In genomic region chr17:66567234-66568170, GRCh38 we compare ENCODE assay signal across 8 cellular contexts.
DNase-seq lines count a peak whose midpoint lies in the region; ATAC-seq, FAIRE-seq and TF ChIP-seq lines count a peak whose summit lies in the region.

No MANE protein-coding gene starts in this region.

- H3K36me3 ChIP-seq in Caco-2 (ENCODE audit: control insufficient read depth, insufficient read depth, low read length): no peaks in the 10 kb centered on the region
- H3K36me3 ChIP-seq in astrocyte (ENCODE audit: insufficient read depth, low read length): no peaks in the 10 kb centered on the region
- no peaks in the 10 kb centered on the region for H3K36me3 ChIP-seq in smooth muscle cell (ENCODE audit: low read depth)

- no TSS peak for BruUV-seq in Caco-2 (replicated peaks; lab: Mats Ljungman, UMichigan)

- H3K27me3 ChIP-seq in Caco-2 (replicated peaks; ENCODE audit: control insufficient read depth, insufficient read depth, low read length): no peaks in the 10 kb centered on the region
- no peaks in the 10 kb centered on the region for H3K27me3 ChIP-seq in astrocyte (ENCODE audit: insufficient read depth, low read length)
- H3K27me3 ChIP-seq in smooth muscle cell (ENCODE audit: low read depth): no peaks in the 10 kb centered on the region

- H3K27me3 Mint-ChIP-seq in Caco-2 (ENCODE audit: insufficient read depth, unreplicated experiment) (no peaks in the 10 kb centered on the region), T-helper 17 cell (no peaks in the 10 kb centered on the region), astrocyte (ENCODE audit: low read depth, unreplicated experiment) (no peaks in the 10 kb centered on the region)

- H2AFZ ChIP-seq in astrocyte (ENCODE audit: low read depth, low read length) (peak overlapping the region; percentile 3), smooth muscle cell (ENCODE audit: low read depth) (no peak overlapping the region)

- no peaks in the 10 kb centered on the region for H3F3A ChIP-seq in smooth muscle cell (ENCODE audit: low read depth)

- H3K9ac ChIP-seq in astrocyte (ENCODE audit: low read length): peak overlapping the region; percentile 69
- no peak overlapping the region for H3K9ac ChIP-seq in smooth muscle cell (ENCODE audit: low read depth)

- intact Hi-C loops in Caco-2 (cut with micrococcal nuclease; ENCODE audit: unreplicated experiment): loop anchor here (1.0 to 10.0 kb wide), 8 partner anchors 57 to 367 kb away; no protein-coding TSS in a partner anchor

- H3K27ac Mint-ChIP-seq in Caco-2 (ENCODE audit: unreplicated experiment) (no peak overlapping the region), T-helper 17 cell (peak overlapping the region; percentile 21), astrocyte (ENCODE audit: unreplicated experiment) (no peak overlapping the region)

- no peaks in the 10 kb centered on the region for H4K20me1 ChIP-seq in astrocyte (ENCODE audit: insufficient read depth, low read length)
- H4K20me1 ChIP-seq in smooth muscle cell (ENCODE audit: low read depth): no peaks in the 10 kb centered on the region

- peaks cover 2% of the 10 kb centered on the region for H3K79me2 ChIP-seq in astrocyte (ENCODE audit: insufficient read depth, low read length)
- H3K79me2 ChIP-seq in smooth muscle cell (ENCODE audit: low read depth): no peaks in the 10 kb centered on the region

- H3K36me3 Mint-ChIP-seq in Caco-2 (ENCODE audit: insufficient read depth, unreplicated experiment): no peaks in the 10 kb centered on the region
- H3K36me3 Mint-ChIP-seq in T-helper 17 cell (ENCODE audit: low read depth): peaks cover 2% of the 10 kb centered on the region
- no peaks in the 10 kb centered on the region for H3K36me3 Mint-ChIP-seq in astrocyte (ENCODE audit: low read depth, unreplicated experiment)

- H3K9me3 Mint-ChIP-seq in Caco-2 (ENCODE audit: unreplicated experiment): no peaks in the 10 kb centered on the region
- no peaks in the 10 kb centered on the region for H3K9me3 Mint-ChIP-seq in astrocyte (ENCODE audit: unreplicated experiment)

- CTCF ChIA-PET in Caco-2 (lab: Charles Lee): interaction anchor here (0.6 to 1.5 kb wide), 9 partner anchors 19 to 366 kb away, joined by 3 to 12 read pairs (median 4); no protein-coding TSS in a partner anchor

- POLR2A ChIA-PET in Caco-2 (lab: Charles Lee): no interaction called here

- H3K27ac ChIP-seq in astrocyte (ENCODE audit: low read depth, low read length) (peak overlapping the region; percentile 87), smooth muscle cell (ENCODE audit: low read depth) (peak overlapping the region; percentile 45)

- FAIRE-seq in astrocyte (lab: Jason Lieb, UNC): peak; percentile 47

- peak; percentile 84 to 93 for TF ChIP-seq CTCF in Caco-2 (IDR thresholded peaks at IDR 0.05; ENCODE audit: insufficient read depth in 1 of 2, low read depth in 1 of 2, low read length in 1 of 2, severe bottlenecking in 1 of 2, unreplicated experiment in 1 of 2)
- peak; percentile 88 for TF ChIP-seq CTCF in astrocyte (IDR thresholded peaks at IDR 0.05; ENCODE audit: insufficient read depth, low read depth, low read length)
- peak; percentile 82 for TF ChIP-seq CTCF in smooth muscle cell (IDR thresholded peaks at IDR 0.05; ENCODE audit: borderline replicate concordance, insufficient read depth, poor library complexity, severe bottlenecking)

- H3K4me1 Mint-ChIP-seq in Caco-2 (ENCODE audit: low read depth, unreplicated experiment) (peaks cover 8% of the 10 kb centered on the region), T-helper 17 cell (peaks cover 19% of the 10 kb centered on the region), astrocyte (ENCODE audit: low read depth, unreplicated experiment) (peaks cover 12% of the 10 kb centered on the region)

- H3K4me3 Mint-ChIP-seq in Caco-2 (ENCODE audit: unreplicated experiment) (no peak overlapping the region), T-helper 17 cell (no peak overlapping the region), astrocyte (ENCODE audit: unreplicated experiment) (no peak overlapping the region)

- H3K4me1 ChIP-seq in Caco-2 (0 out of 2 replicates have a peak, but pooled peaks cover 11% of the 10 kb centered on the region), astrocyte (ENCODE audit: insufficient read depth, low read length) (peaks cover 16% of the 10 kb centered on the region), smooth muscle cell (ENCODE audit: low read depth) (peaks cover 4% of the 10 kb centered on the region)

- H3K4me3 ChIP-seq in Caco-2 (ENCODE audit: low read depth, low read length) (no peak overlapping the region), astrocyte (ENCODE audit: insufficient read depth, low read depth, low read length) (no peak overlapping the region), smooth muscle cell (no peak overlapping the region)

- DNase-seq in Caco-2 (peak; percentile 85 to 90), Kasumi-1 (lab: John Stamatoyannopoulos, UW) (peak; percentile 75 to 85), T-helper 17 cell (peak; percentile 48 to 77 (median 53)), astrocyte (ENCODE audit: low read depth) (peak; percentile 93), hippocampal formation (lab: John Stamatoyannopoulos, UW) (peak; percentile 38 to 61), smooth muscle cell (lab: John Stamatoyannopoulos, UW; ENCODE audit: unreplicated experiment) (peak; percentile 40), NCI-H2029 treated with DMSO at 0.1 percent for 48 hours (lab: John Stamatoyannopoulos, UW) (no peak)

- H3K9me3 ChIP-seq in Caco-2 (no peaks in the 10 kb centered on the region), T-helper 17 cell (ENCODE audit: control insufficient read depth, low read length, poor library complexity, severe bottlenecking) (no peaks in the 10 kb centered on the region), astrocyte (ENCODE audit: insufficient read depth, low read depth, low read length) (no peaks in the 10 kb centered on the region), smooth muscle cell (replicated peaks; ENCODE audit: low read depth) (no peaks in the 10 kb centered on the region)

- H3K4me2 ChIP-seq in astrocyte (ENCODE audit: low read length) (peak overlapping the region; percentile 57), smooth muscle cell (no peak overlapping the region)

- peak; percentile 82 for ATAC-seq in GM21390 (IDR thresholded peaks at IDR 0.05; ENCODE audit: unreplicated experiment)
- ATAC-seq in T-helper 17 cell: peak; percentile 95

- 59% methylated on average over 15 of the region's 15 CpGs for WGBS in smooth muscle cell (ENCODE audit: low lambda C conversion rate)
